8 cellular contexts compared by ENCODE assay signal in the genomic region with DNA sequence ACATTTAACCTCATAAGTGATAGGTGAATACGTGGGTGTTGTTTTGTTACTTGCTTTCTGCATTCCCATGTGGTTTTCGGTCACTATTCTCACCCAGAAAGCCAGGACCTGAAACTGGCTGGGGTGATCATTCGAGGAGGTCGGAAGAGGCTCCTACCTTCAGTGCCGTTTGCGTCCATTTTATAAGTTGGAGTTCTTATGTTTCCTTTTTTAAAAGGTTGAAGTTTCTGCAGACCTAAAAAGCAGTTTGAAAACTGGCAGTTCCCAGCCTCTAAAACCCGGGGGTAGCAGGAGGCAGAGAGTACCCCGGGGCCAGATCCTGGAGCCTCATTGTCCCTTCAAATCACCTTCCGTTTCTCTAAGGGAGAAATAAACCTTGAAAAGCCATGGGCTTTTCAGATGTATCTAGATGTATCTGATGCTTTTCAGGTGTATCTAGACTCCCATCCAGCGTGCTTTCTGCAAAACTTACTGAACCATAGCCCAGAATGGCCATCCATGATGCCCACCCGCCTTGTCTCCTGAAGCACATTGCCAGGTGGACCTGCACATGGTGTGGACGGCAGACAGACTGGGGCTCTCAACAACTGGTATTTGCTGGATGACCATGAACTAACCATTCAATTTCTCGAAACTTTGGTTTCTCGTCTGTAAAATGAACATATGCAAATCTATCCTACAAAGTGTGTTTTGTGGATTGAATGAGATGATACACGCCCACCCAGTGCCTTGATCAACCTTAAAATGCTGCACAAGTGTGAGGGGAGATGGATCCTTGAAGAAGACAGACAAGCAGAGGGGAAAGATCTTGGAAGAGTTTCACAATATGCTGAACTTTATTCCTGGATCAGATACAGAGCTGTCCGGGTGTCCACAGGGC. TPM values are rescaled to one million over a fixed set of nuclear protein-coding genes. Genes with fewer than 3 reads are reported as not detected.
A peak's percentile ranks its signal among the peaks of the same experiment; 100 is the strongest.
DNase-seq lines count a peak whose midpoint lies in the region; ATAC-seq and TF ChIP-seq lines count a peak whose summit lies in the region.

No MANE protein-coding gene starts in this region.

- no peaks in the 10 kb centered on the region for H3K9me3 ChIP-seq in BLaER1 treated with 17β-estradiol and CSF1 and Interleukin-3, amounts not matched to agents 10 nM and 100 nM (replicated peaks in 1 of 11)
- H3K9me3 ChIP-seq in KOPT-K1 (ENCODE audit: insufficient read depth, low read length, poor library complexity, severe bottlenecking) (no peaks in the 10 kb centered on the region), mammary epithelial cell (replicated peaks; ENCODE audit: insufficient read depth, low read length) (no peaks in the 10 kb centered on the region)

- no peaks in the 10 kb centered on the region for H3K36me3 Mint-ChIP-seq in nephron (ENCODE audit: low read depth)

- intact Hi-C loops in mammary epithelial cell (cut with micrococcal nuclease), result no loop called here

- peaks cover 0 to 31% (median 15%) of the 10 kb centered on the region in 11 experiments; a peak in 13 of 22 replicates for H4K20me1 ChIP-seq in BLaER1 treated with 17β-estradiol and CSF1 and Interleukin-3, amounts not matched to agents 10 nM and 100 nM
- no peaks in the 10 kb centered on the region for H4K20me1 ChIP-seq in mammary epithelial cell (ENCODE audit: insufficient read depth, low read length)

- no peak overlapping the region for H2AFZ ChIP-seq in mammary epithelial cell (ENCODE audit: low read depth, low read length)

- DNase-seq in mammary epithelial cell (no peak), NCI-H1436 treated with DMSO at 0.1 percent for 48 hours (lab: John Stamatoyannopoulos, UW) (no peak)

- no peaks in the 10 kb centered on the region for H3K79me2 ChIP-seq in mammary epithelial cell (ENCODE audit: insufficient read depth, low read length)

- no peak for ATAC-seq in HG02571 (IDR thresholded peaks at IDR 0.05; ENCODE audit: unreplicated experiment)
- ATAC-seq in GM19324 (IDR thresholded peaks at IDR 0.05; ENCODE audit: low FRiP score, unreplicated experiment), result no peak
- no peak for ATAC-seq in HG02610 (IDR thresholded peaks at IDR 0.05; ENCODE audit: unreplicated experiment)

- H3K4me3 Mint-ChIP-seq in nephron, result peak overlapping the region; percentile 85 to 92 (median 92)

- peak overlapping the region; percentile 64 to 92 (median 80) for H3K4me3 ChIP-seq in BLaER1 treated with 17β-estradiol and CSF1 and Interleukin-3, amounts not matched to agents 10 nM and 100 nM
- no peak overlapping the region for H3K4me3 ChIP-seq in mammary epithelial cell (replicated peaks in 1 of 3; ENCODE audit: insufficient read depth in 1 of 3, low read depth in 2 of 3, low read length in 3 of 3)

- in situ Hi-C loops in mammary epithelial cell (cut with MboI; ENCODE audit: low sequenced_read_pairs in 2 of 2), result no loop called here

- H3K27me3 Mint-ChIP-seq in nephron (ENCODE audit: low read depth), result peaks cover 73% of the 10 kb centered on the region

- H3K4me1 Mint-ChIP-seq in nephron, result peaks cover 6% of the 10 kb centered on the region

- BruUV-seq in mammary epithelial cell (replicated peaks; lab: Mats Ljungman, UMichigan), result no TSS peak

- peak overlapping the region; percentile 72 to 95 (median 88) for H3K9ac ChIP-seq in BLaER1 treated with 17β-estradiol and CSF1 and Interleukin-3, amounts not matched to agents 10 nM and 100 nM
- peak overlapping the region; percentile 59 for H3K9ac ChIP-seq in mammary epithelial cell (ENCODE audit: insufficient read depth, low read length)

- 83% methylated on average over 16 of the region's 16 CpGs for whole genome bisulfite sequencing in mammary epithelial cell (ENCODE audit: low coverage, missing lambda C conversion rate)

- peaks cover 69 to 90% (median 82%) of the 10 kb centered on the region in 10 experiments for H3K4me1 ChIP-seq in BLaER1 treated with 17β-estradiol and CSF1 and Interleukin-3, amounts not matched to agents 10 nM and 100 nM
- peaks cover 17% of the 10 kb centered on the region for H3K4me1 ChIP-seq in mammary epithelial cell (ENCODE audit: insufficient read depth, low read length)

- H3K27ac Mint-ChIP-seq in nephron, result no peak overlapping the region

- no peak for TF ChIP-seq CTCF in mammary epithelial cell (conservative IDR thresholded peaks at IDR 0.05 in 1 of 2, IDR thresholded peaks at IDR 0.05 in 1 of 2; ENCODE audit: extremely low read depth in 1 of 2, insufficient read depth in 1 of 2, low read depth in 1 of 2, low read length in 2 of 2)
- no peak for TF ChIP-seq CTCF in nephron (IDR thresholded peaks at IDR 0.05; ENCODE audit: unreplicated experiment in 3 of 3)

- H3K36me3 ChIP-seq in BLaER1 treated with 17β-estradiol and CSF1 and Interleukin-3, amounts not matched to agents 10 nM and 100 nM, result peaks cover 0 to 23% (median 8%) of the 10 kb centered on the region in 11 experiments; a peak in 7 of 22 replicates
- H3K36me3 ChIP-seq in KOPT-K1 (ENCODE audit: insufficient read depth, low read length), result no peaks in the 10 kb centered on the region
- H3K36me3 ChIP-seq in mammary epithelial cell (ENCODE audit: insufficient read depth, low read length), result no peaks in the 10 kb centered on the region

- H3K4me2 ChIP-seq in BLaER1 treated with 17β-estradiol and CSF1 and Interleukin-3, amounts not matched to agents 10 nM and 100 nM, result peak overlapping the region; percentile 90 to 99 (median 96)
- peak overlapping the region; percentile 87 for H3K4me2 ChIP-seq in mammary epithelial cell (ENCODE audit: insufficient read depth, low read depth, low read length)

- H3K27me3 ChIP-seq in BLaER1 treated with 17β-estradiol and CSF1 and Interleukin-3, amounts not matched to agents 10 nM and 100 nM, result no peaks in the 10 kb centered on the region
- H3K27me3 ChIP-seq in mammary epithelial cell (ENCODE audit: insufficient read depth, low read length), result no peaks in the 10 kb centered on the region

- no peaks in the 10 kb centered on the region for H3K9me3 Mint-ChIP-seq in nephron

- H3K27ac ChIP-seq in BLaER1 treated with 17β-estradiol and CSF1 and Interleukin-3, amounts not matched to agents 10 nM and 100 nM, result peak overlapping the region in 9 of 11 experiments; percentile 70 to 90 (median 87); a peak in 17 of 22 replicates
- H3K27ac ChIP-seq in KOPT-K1 (ENCODE audit: low read depth, low read length, poor library complexity, severe bottlenecking) (peak overlapping the region; percentile 79), mammary epithelial cell (ENCODE audit: insufficient read depth, low read depth, low read length) (no peak overlapping the region)

- CTCF ChIA-PET in mammary epithelial cell (lab: Charles Lee; ENCODE audit: low non-redundant PET), result no interaction called here

- dilution Hi-C loops in mammary epithelial cell (cut with HindIII; ENCODE audit: low sequenced_read_pairs), result no loop called here

RNA-seq across cellular contexts. Expression of a gene that starts 1.3 kb away (rescaled TPM):
- 10 to 100 TPM in 1 of 2 donors, 1 to 10 TPM in 1; 2.7 to 10.2 TPM for total RNA-seq in mammary epithelial cell
- 2.8 TPM for polyA plus RNA-seq in mammary epithelial cell
- polyA minus RNA-seq in mammary epithelial cell, result 12.4 TPM

RNA-seq across cellular contexts. Expression of a gene that starts 28.9 kb away (rescaled TPM):
- not detected for total RNA-seq in mammary epithelial cell
- polyA plus RNA-seq in mammary epithelial cell, result not detected
- not detected for polyA minus RNA-seq in mammary epithelial cell

RNA-seq across cellular contexts. Expression of a gene that starts 58.7 kb away (rescaled TPM):
- 100 to 1,000 TPM; 166 to 239 TPM for total RNA-seq in mammary epithelial cell
- 131 TPM for polyA plus RNA-seq in mammary epithelial cell
- polyA minus RNA-seq in mammary epithelial cell, result 238 TPM

Comparison
In these comparisons a context has a peak if more than half of its experiments do, and no peak if none do; other contexts are left out.
1. H3K4me3 ChIP-seq: peak in BLaER1 treated with 17β-estradiol and CSF1 and Interleukin-3, amounts not matched to agents 10 nM and 100 nM (10 of 10); none in mammary epithelial cell (0 of 3).